1 cellular context compared by ENCODE assay signal in the genomic region with DNA sequence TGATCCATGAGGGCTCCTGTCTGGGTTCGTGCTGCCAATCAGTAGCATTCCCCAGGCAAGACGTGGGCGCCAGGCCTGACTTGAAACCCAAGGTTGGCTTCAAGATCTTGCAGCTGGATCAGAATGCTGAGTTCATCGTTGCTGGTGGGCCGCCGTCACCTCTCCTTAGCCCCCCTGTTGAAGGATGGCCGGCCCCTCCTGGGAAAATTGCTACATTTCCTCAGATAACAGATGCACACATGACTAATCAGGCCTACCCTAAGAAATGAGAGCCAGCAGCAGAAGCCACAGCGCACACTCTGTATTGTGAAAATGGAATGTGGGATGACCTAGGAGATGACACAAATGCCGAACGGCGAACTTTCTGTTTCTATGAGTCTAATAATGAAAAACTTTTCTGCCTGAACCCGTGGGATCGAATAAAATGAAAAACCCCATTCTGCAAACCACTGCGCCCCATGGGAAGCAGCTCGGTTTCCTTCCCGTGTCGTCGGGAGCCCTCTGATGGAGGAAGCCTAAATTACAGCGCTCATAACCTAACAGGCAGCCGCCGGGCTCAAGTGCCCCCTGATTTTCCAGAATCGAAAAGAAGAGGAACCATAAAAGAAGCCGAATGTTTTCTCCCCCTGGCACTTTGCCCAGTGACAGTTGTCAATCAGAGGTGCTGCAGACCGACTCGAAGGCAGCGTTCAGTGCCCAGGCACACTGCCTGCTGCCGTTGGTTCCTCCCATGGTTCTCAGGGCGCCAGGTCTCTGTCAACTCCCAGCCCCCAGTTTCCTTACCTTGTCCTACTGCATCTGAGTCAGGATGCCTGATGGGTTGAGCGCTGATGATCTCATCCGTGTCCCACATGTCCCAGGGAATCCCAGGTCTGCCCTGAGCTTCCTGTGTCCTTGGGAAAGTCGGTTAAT.
TF ChIP-seq lines count a peak whose summit lies in the region.

No MANE protein-coding gene starts in this region.

TF ChIP-seq in GM23338, 12 proteins besides CTCF, POLR2A, EP300 and RAD21:
- TF ChIP-seq, protein P1, sequence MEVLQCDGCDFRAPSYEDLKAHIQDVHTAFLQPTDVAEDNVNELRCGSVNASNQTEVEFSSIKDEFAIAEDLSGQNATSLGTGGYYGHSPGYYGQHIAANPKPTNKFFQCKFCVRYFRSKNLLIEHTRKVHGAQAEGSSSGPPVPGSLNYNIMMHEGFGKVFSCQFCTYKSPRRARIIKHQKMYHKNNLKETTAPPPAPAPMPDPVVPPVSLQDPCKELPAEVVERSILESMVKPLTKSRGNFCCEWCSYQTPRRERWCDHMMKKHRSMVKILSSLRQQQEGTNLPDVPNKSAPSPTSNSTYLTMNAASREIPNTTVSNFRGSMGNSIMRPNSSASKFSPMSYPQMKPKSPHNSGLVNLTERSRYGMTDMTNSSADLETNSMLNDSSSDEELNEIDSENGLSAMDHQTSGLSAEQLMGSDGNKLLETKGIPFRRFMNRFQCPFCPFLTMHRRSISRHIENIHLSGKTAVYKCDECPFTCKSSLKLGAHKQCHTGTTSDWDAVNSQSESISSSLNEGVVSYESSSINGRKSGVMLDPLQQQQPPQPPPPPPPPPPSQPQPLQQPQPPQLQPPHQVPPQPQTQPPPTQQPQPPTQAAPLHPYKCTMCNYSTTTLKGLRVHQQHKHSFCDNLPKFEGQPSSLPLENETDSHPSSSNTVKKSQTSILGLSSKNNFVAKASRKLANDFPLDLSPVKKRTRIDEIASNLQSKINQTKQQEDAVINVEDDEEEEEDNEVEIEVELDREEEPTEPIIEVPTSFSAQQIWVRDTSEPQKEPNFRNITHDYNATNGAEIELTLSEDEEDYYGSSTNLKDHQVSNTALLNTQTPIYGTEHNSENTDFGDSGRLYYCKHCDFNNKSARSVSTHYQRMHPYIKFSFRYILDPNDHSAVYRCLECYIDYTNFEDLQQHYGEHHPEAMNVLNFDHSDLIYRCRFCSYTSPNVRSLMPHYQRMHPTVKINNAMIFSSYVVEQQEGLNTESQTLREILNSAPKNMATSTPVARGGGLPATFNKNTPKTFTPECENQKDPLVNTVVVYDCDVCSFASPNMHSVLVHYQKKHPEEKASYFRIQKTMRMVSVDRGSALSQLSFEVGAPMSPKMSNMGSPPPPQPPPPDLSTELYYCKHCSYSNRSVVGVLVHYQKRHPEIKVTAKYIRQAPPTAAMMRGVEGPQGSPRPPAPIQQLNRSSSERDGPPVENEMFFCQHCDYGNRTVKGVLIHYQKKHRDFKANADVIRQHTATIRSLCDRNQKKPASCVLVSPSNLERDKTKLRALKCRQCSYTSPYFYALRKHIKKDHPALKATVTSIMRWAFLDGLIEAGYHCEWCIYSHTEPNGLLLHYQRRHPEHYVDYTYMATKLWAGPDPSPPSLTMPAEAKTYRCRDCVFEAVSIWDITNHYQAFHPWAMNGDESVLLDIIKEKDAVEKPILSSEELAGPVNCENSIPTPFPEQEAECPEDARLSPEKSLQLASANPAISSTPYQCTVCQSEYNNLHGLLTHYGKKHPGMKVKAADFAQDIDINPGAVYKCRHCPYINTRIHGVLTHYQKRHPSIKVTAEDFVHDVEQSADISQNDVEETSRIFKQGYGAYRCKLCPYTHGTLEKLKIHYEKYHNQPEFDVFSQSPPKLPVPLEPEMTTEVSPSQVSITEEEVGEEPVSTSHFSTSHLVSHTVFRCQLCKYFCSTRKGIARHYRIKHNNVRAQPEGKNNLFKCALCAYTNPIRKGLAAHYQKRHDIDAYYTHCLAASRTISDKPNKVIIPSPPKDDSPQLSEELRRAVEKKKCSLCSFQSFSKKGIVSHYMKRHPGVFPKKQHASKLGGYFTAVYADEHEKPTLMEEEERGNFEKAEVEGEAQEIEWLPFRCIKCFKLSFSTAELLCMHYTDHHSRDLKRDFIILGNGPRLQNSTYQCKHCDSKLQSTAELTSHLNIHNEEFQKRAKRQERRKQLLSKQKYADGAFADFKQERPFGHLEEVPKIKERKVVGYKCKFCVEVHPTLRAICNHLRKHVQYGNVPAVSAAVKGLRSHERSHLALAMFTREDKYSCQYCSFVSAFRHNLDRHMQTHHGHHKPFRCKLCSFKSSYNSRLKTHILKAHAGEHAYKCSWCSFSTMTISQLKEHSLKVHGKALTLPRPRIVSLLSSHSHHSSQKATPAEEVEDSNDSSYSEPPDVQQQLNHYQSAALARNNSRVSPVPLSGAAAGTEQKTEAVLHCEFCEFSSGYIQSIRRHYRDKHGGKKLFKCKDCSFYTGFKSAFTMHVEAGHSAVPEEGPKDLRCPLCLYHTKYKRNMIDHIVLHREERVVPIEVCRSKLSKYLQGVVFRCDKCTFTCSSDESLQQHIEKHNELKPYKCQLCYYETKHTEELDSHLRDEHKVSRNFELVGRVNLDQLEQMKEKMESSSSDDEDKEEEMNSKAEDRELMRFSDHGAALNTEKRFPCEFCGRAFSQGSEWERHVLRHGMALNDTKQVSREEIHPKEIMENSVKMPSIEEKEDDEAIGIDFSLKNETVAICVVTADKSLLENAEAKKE (CRISPR knock-in tag; IDR thresholded peaks at IDR 0.05), result no peak
- no peak for TF ChIP-seq POLR2AphosphoS5 (IDR thresholded peaks at IDR 0.05; ENCODE audit: low read depth)
- TF ChIP-seq EZH2phosphoT487 (IDR thresholded peaks at IDR 0.05; ENCODE audit: unreplicated experiment), result no peak
- no peak for TF ChIP-seq NANOG (IDR thresholded peaks at IDR 0.05; ENCODE audit: borderline replicate concordance)
- TF ChIP-seq REST (IDR thresholded peaks at IDR 0.05; ENCODE audit: unreplicated experiment), result no peak
- TF ChIP-seq, protein P2, sequence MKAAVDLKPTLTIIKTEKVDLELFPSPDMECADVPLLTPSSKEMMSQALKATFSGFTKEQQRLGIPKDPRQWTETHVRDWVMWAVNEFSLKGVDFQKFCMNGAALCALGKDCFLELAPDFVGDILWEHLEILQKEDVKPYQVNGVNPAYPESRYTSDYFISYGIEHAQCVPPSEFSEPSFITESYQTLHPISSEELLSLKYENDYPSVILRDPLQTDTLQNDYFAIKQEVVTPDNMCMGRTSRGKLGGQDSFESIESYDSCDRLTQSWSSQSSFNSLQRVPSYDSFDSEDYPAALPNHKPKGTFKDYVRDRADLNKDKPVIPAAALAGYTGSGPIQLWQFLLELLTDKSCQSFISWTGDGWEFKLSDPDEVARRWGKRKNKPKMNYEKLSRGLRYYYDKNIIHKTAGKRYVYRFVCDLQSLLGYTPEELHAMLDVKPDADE (IDR thresholded peaks at IDR 0.05), result no peak
- no peak for TF ChIP-seq CREB1 (CRISPR knock-in tag; IDR thresholded peaks at IDR 0.05; ENCODE audit: low read depth)
- TF ChIP-seq JUNB (IDR thresholded peaks at IDR 0.05; ENCODE audit: unreplicated experiment), result no peak
- TF ChIP-seq ZNF114 (CRISPR knock-in tag; IDR thresholded peaks at IDR 0.05), result no peak
- no peak for TF ChIP-seq EZH2 (IDR thresholded peaks at IDR 0.05; ENCODE audit: low read depth, unreplicated experiment)
